Comparison of ENCODE assay signal across 8 cellular contexts in genomic region chr3:71428841-71429609, GRCh38.
A peak's percentile ranks its signal among the peaks of the same experiment; 100 is the strongest.
DNase-seq lines count a peak whose midpoint lies in the region; ATAC-seq and TF ChIP-seq lines count a peak whose summit lies in the region.

No MANE protein-coding gene starts in this region.

- H3K9me3 ChIP-seq in right cardiac atrium (ENCODE audit: control insufficient read depth, low read length) = no peaks in the 10 kb centered on the region

- H3K36me3 Mint-ChIP-seq in activated CD8-positive, alpha-beta T cell treated with anti-CD3 and anti-CD28 coated beads for 36 hours (ENCODE audit: low read depth) = peaks cover 26% of the 10 kb centered on the region

- POLR2A ChIA-PET in activated CD8-positive, alpha-beta T cell treated with anti-CD3 and anti-CD28 coated beads for 36 hours (lab: Charles Lee) = interaction anchor here (0.7 to 1.7 kb wide), 5 partner anchors 12 to 133 kb away, joined by 3 to 4 read pairs (median 3); no protein-coding TSS in a partner anchor

- H3K27me3 Mint-ChIP-seq in activated CD8-positive, alpha-beta T cell treated with anti-CD3 and anti-CD28 coated beads for 36 hours = no peaks in the 10 kb centered on the region

- H3K4me3 Mint-ChIP-seq in activated CD8-positive, alpha-beta T cell treated with anti-CD3 and anti-CD28 coated beads for 36 hours = peak overlapping the region; percentile 61

- H3K4me1 ChIP-seq in right cardiac atrium (ENCODE audit: control insufficient read depth, insufficient read depth, low read length) = peaks cover 12% of the 10 kb centered on the region

- no peak overlapping the region for H3K4me3 ChIP-seq in right cardiac atrium (ENCODE audit: low read length)

- peak overlapping the region; percentile 91 for H3K27ac Mint-ChIP-seq in activated CD8-positive, alpha-beta T cell treated with anti-CD3 and anti-CD28 coated beads for 36 hours

- H3K27me3 ChIP-seq in right cardiac atrium (ENCODE audit: control insufficient read depth, insufficient read depth) = no peaks in the 10 kb centered on the region

- WGBS in right cardiac atrium = 9% methylated on average over 17 of the region's 17 CpGs

- no peak for ATAC-seq in activated CD8-positive, alpha-beta T cell treated with anti-CD3 and anti-CD28 coated beads for 36 hours
- ATAC-seq in right cardiac atrium (peak; percentile 50 to 61), GM18870 (IDR thresholded peaks at IDR 0.05; ENCODE audit: unreplicated experiment) (no peak), GM18861 (IDR thresholded peaks at IDR 0.05; ENCODE audit: unreplicated experiment) (no peak), GM18873 (IDR thresholded peaks at IDR 0.05; ENCODE audit: low FRiP score, unreplicated experiment) (no peak)

- TF ChIP-seq CTCF in activated CD8-positive, alpha-beta T cell treated with anti-CD3 and anti-CD28 coated beads for 36 hours (IDR thresholded peaks at IDR 0.05) = no peak

- CTCF ChIA-PET in activated CD8-positive, alpha-beta T cell treated with anti-CD3 and anti-CD28 coated beads for 36 hours (lab: Charles Lee) = interaction anchor here (2.7 kb wide), 1 partner anchor 10 kb away, joined by 8 read pairs; no protein-coding TSS in a partner anchor

- peaks cover 95% of the 10 kb centered on the region for H3K4me1 Mint-ChIP-seq in activated CD8-positive, alpha-beta T cell treated with anti-CD3 and anti-CD28 coated beads for 36 hours (ENCODE audit: low read depth)

- no peak overlapping the region for H3K27ac ChIP-seq in right cardiac atrium (ENCODE audit: low read length)

- DNase-seq in NCI-H1092 treated with DMSO at 0.1 percent for 48 hours (lab: John Stamatoyannopoulos, UW) (peak; percentile 5), NCI-H1092 (lab: John Stamatoyannopoulos, UW) (no peak), right cardiac atrium (peak in 2 of 3 donors; percentile 53 to 69)
- DNase-seq in activated CD8-positive, alpha-beta T cell treated with anti-CD3 and anti-CD28 coated beads for 36 hours = no peak
- peak; percentile 30 for DNase-seq in stimulated activated CD8-positive, alpha-beta memory T cell treated with anti-CD3 and anti-CD28 coated beads, Interleukin-4, amount 100 ng/mL, for 48 hours

- no peaks in the 10 kb centered on the region for H3K9me3 Mint-ChIP-seq in activated CD8-positive, alpha-beta T cell treated with anti-CD3 and anti-CD28 coated beads for 36 hours

- intact Hi-C loops in activated CD8-positive, alpha-beta T cell treated with anti-CD3 and anti-CD28 coated beads for 36 hours (cut with micrococcal nuclease) = no loop called here
- intact Hi-C loops in right cardiac atrium (cut with DNase I) = no loop called here

Comparison
In these comparisons a context has a peak if more than half of its experiments do, and no peak if none do; other contexts are left out.
1. DNase-seq: peak in NCI-H1092 treated with DMSO at 0.1 percent for 48 hours (single experiment), right cardiac atrium (2 of 3) and stimulated activated CD8-positive, alpha-beta memory T cell treated with anti-CD3 and anti-CD28 coated beads, Interleukin-4, amount 100 ng/mL, for 48 hours (single experiment); none in NCI-H1092 (single experiment) and activated CD8-positive, alpha-beta T cell treated with anti-CD3 and anti-CD28 coated beads for 36 hours (single experiment).
2. ATAC-seq: peak in right cardiac atrium (2 of 2); none in activated CD8-positive, alpha-beta T cell treated with anti-CD3 and anti-CD28 coated beads for 36 hours (single experiment), GM18870 (single experiment), GM18861 (single experiment) and GM18873 (single experiment).